1 cellular context compared by ENCODE assay signal in the genomic region with DNA sequence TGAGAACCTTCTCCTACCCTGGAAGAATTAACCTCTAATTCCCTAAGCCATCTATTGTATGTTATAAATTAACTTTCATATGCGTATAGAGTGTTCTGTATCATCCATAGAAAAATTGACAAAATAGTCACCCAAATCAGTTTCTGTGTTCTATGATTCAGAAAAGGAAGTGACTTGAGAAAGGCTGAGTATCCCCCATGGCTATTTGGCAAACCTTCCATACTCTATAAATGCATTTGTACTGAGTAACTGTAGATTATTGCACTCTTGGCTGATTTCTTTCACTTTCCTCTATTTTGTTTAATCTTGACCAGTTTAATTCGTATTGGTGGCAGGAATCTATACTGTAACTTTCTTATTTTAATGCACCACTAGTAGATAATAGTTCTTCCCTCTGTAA.
TF ChIP-seq lines count a peak whose summit lies in the region.

No MANE protein-coding gene starts in this region.

TF ChIP-seq in SK-N-SH treated with all-trans-retinoic acid at 6 μM for 48 hours, 23 proteins besides CTCF, POLR2A, EP300 and RAD21 (continued from another document):
- TF ChIP-seq, protein P1, sequence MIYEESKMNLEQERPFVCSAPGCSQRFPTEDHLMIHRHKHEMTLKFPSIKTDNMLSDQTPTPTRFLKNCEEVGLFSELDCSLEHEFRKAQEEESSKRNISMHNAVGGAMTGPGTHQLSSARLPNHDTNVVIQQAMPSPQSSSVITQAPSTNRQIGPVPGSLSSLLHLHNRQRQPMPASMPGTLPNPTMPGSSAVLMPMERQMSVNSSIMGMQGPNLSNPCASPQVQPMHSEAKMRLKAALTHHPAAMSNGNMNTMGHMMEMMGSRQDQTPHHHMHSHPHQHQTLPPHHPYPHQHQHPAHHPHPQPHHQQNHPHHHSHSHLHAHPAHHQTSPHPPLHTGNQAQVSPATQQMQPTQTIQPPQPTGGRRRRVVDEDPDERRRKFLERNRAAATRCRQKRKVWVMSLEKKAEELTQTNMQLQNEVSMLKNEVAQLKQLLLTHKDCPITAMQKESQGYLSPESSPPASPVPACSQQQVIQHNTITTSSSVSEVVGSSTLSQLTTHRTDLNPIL (CRISPR knock-in tag; IDR thresholded peaks at IDR 0.05; ENCODE audit: low read depth) = no peak
- TF ChIP-seq TOX (CRISPR knock-in tag; IDR thresholded peaks at IDR 0.05; ENCODE audit: borderline replicate concordance) (no peak), TSHZ2 (CRISPR knock-in tag; IDR thresholded peaks at IDR 0.05) (no peak), ZNF70 (CRISPR knock-in tag; IDR thresholded peaks at IDR 0.05) (no peak), TCF4 (CRISPR knock-in tag; IDR thresholded peaks at IDR 0.05; ENCODE audit: borderline replicate concordance) (no peak), ESRRG (CRISPR knock-in tag; IDR thresholded peaks at IDR 0.05) (no peak), ZC3H10 (CRISPR knock-in tag; IDR thresholded peaks at IDR 0.05) (no peak), BACH2 (CRISPR knock-in tag; IDR thresholded peaks at IDR 0.05; ENCODE audit: borderline replicate concordance) (no peak), ARNTL (CRISPR knock-in tag; IDR thresholded peaks at IDR 0.05; ENCODE audit: borderline replicate concordance, low read depth) (no peak), RARB (CRISPR knock-in tag; IDR thresholded peaks at IDR 0.05) (no peak), ISL1 (CRISPR knock-in tag; IDR thresholded peaks at IDR 0.05) (no peak)
TF ChIP-seq in SK-N-SH treated with all-trans-retinoic acid at 6 μM for 48 hours: peak in this region for 0.
